1 cellular context compared by ENCODE assay signal in the genomic region with DNA sequence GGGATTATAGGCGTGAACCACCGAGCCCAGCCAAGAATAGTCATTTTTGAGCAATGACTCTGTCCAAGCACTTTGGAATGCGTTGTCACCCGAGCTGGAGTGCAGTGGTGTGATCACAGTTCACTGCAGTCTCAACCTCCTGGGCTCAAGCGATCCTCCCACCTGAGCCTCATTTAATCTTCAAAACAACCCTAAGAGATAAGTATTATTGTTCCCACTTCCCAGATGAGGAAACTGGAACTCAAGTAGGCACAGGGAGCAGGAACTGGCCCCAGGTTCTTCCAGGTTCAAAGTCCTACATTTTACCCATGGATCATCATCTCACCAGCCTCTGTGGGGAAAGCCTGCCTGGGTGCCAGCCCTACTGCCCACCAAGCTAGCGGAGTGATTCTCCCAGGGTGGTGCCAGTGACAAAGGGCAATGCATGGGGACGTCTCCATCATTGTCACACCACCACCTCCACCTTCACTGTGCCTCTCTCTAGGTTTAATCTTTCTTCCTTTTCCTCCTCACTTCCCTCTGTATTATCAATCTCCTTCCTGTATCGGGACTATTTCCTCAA.
TF ChIP-seq lines count a peak whose summit lies in the region.

No MANE protein-coding gene starts in this region.

TF ChIP-seq in GM12878, 131 proteins besides CTCF, POLR2A, EP300 and RAD21:
- TF ChIP-seq TCF12 (IDR thresholded peaks at IDR 0.05; ENCODE audit: low read depth, low read length) (no peak), NR2C1 (IDR thresholded peaks at IDR 0.05) (no peak), ASH2L (IDR thresholded peaks at IDR 0.05; ENCODE audit: borderline replicate concordance, low read depth) (no peak), NRF1 (conservative IDR thresholded peaks at IDR 0.05; ENCODE audit: low read depth, low read length) (no peak), WRNIP1 (IDR thresholded peaks at IDR 0.05; ENCODE audit: borderline replicate concordance, low read depth, low read length) (no peak), IKZF1 (conservative IDR thresholded peaks at IDR 0.05) (no peak), SP1 (IDR thresholded peaks at IDR 0.05; ENCODE audit: low read depth, low read length) (no peak), MXI1 (IDR thresholded peaks at IDR 0.05; ENCODE audit: low read depth, low read length) (no peak), HDGF (IDR thresholded peaks at IDR 0.05) (no peak)
- TF ChIP-seq, protein P1, sequence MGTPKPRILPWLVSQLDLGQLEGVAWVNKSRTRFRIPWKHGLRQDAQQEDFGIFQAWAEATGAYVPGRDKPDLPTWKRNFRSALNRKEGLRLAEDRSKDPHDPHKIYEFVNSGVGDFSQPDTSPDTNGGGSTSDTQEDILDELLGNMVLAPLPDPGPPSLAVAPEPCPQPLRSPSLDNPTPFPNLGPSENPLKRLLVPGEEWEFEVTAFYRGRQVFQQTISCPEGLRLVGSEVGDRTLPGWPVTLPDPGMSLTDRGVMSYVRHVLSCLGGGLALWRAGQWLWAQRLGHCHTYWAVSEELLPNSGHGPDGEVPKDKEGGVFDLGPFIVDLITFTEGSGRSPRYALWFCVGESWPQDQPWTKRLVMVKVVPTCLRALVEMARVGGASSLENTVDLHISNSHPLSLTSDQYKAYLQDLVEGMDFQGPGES (IDR thresholded peaks at IDR 0.05): no peak
TF ChIP-seq in GM12878: peak in this region for 0.
